Comparison of ENCODE assay signal across 8 cellular contexts in the genomic region with DNA sequence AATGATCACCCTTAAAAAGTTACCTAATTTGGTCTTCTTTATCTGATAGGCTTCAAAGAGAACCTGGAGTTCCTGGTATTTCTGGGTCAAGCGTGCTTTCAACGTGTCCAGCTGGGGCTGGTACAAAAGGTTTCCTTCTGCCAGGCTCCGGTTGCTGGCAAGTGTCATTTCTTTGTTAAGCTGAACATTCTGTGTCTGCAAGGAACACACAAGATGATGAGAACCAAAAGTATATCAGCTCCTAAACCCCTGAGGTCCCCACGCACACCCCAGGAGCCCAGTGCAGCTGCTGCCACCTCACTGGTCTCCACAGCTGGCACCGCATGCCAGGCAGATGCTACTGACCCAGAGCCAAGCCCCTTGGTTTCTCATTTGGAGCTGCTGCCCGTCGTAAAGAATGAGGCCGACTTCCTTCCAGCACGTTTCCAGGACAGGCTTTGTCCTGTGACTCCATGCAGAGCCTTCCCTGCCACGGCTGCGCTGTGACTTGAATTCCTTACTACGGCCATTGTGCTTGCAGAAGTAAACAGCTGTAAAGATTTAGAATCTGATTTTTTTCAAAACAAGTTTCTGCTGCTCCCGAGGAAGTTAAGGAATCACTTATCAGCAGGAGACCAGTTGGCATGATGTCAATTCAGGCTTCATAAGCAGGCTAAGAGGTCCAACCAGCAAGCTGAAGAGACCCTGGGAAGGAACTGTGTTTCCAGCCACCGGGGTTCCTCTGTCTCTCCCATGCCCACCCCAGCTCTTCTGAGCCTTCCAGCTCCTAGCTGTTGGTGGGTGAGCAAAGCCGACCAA. TPM values are rescaled to one million over a fixed set of nuclear protein-coding genes. Genes with fewer than 3 reads are reported as not detected.
DNase-seq lines count a peak whose midpoint lies in the region; ATAC-seq and TF ChIP-seq lines count a peak whose summit lies in the region.

No MANE protein-coding gene starts in this region.

- no TSS peak for BruUV-seq in A673 (replicated peaks; lab: Mats Ljungman, UMichigan)

- no peak overlapping the region for H3K9ac ChIP-seq in HUES6 (ENCODE audit: low read length)
- H3K9ac ChIP-seq in mucosa of stomach (ENCODE audit: low read length) = peak overlapping the region; percentile 64

- H3K9me3 ChIP-seq in A673 (ENCODE audit: low read depth, low read length, poor library complexity, severe bottlenecking) = no peaks in the 10 kb centered on the region
- no peaks in the 10 kb centered on the region for H3K9me3 ChIP-seq in HUES6 (ENCODE audit: control insufficient read depth, insufficient read depth, low read depth, low read length)
- H3K9me3 ChIP-seq in mucosa of stomach (ENCODE audit: control insufficient read depth, low read length) = no peaks in the 10 kb centered on the region

- ATAC-seq in GM19455 (IDR thresholded peaks at IDR 0.05; ENCODE audit: unreplicated experiment) = no peak

- H3K4me3 ChIP-seq in A673 (ENCODE audit: low read depth, low read length, poor library complexity, severe bottlenecking) = peak overlapping the region; percentile 40
- H3K4me3 ChIP-seq in HUES6 (ENCODE audit: low read depth, low read length) = peak overlapping the region; percentile 16; the same call in 1 of the 2 replicates
- peak overlapping the region; percentile 18 for H3K4me3 ChIP-seq in mucosa of stomach (ENCODE audit: low read length)

- POLR2A ChIA-PET in A673 (lab: Charles Lee; ENCODE audit: low non-redundant PET) = interaction anchor here (0.7 kb wide), 1 partner anchor 371 kb away, joined by 18 read pairs; no protein-coding TSS in a partner anchor

- H3K27ac ChIP-seq in A673 (ENCODE audit: low read depth, low read length, poor library complexity, severe bottlenecking) = peak overlapping the region; percentile 86
- H3K27ac ChIP-seq in HUES6 (ENCODE audit: low read depth, low read length) = no peak overlapping the region
- H3K27ac ChIP-seq in cingulate gyrus (ENCODE audit: low read depth, low read length) = peak overlapping the region; percentile 82

- intact Hi-C loops in A673 (cut with micrococcal nuclease; ENCODE audit: unreplicated experiment) = loop anchor here (10.0 kb wide), 1 partner anchor 364 kb away; the partner anchor contains the start of genes MPHOSPH9 and MTRFR

- peak; percentile 86 for DNase-seq in A673 (ENCODE audit: low spot score)
- no peak for DNase-seq in superior temporal gyrus (ENCODE audit: extremely low spot score)
- no peak for DNase-seq in GDM1 (lab: John Stamatoyannopoulos, UW)
- no peak for DNase-seq in activated CD4-positive, alpha-beta T cell treated with anti-CD3 and anti-CD28 coated beads for 1 hour

- H3K4me1 ChIP-seq in A673 (ENCODE audit: insufficient read depth, low read length, poor library complexity, severe bottlenecking) (peaks cover 54% of the 10 kb centered on the region), HUES6 (ENCODE audit: control insufficient read depth, insufficient read depth, low read length) (peaks cover 42% of the 10 kb centered on the region), mucosa of stomach (ENCODE audit: control insufficient read depth, insufficient read depth, low read length) (peaks cover 72% of the 10 kb centered on the region)

- TF ChIP-seq CTCF in A673 (conservative IDR thresholded peaks at IDR 0.05; ENCODE audit: low read depth, low read length) = no peak

- CTCF ChIA-PET in A673 (lab: Charles Lee) = interaction anchor here (0.6 to 1.5 kb wide), 4 partner anchors 9 to 85 kb away, joined by 3 to 5 read pairs (median 3); no protein-coding TSS in a partner anchor

- H3K27me3 ChIP-seq in A673 (replicated peaks; ENCODE audit: insufficient read depth, low read depth, low read length, poor library complexity) = no peaks in the 10 kb centered on the region
- H3K27me3 ChIP-seq in HUES6 (ENCODE audit: control insufficient read depth, insufficient read depth, low read length) = peaks cover 83% of the 10 kb centered on the region
- H3K27me3 ChIP-seq in mucosa of stomach (ENCODE audit: control insufficient read depth, insufficient read depth, low read length) = no peaks in the 10 kb centered on the region

- peaks cover 31% of the 10 kb centered on the region for H3K36me3 ChIP-seq in A673 (ENCODE audit: insufficient read depth, low read length, poor library complexity, severe bottlenecking)
- peaks cover 38% of the 10 kb centered on the region for H3K36me3 ChIP-seq in HUES6 (ENCODE audit: control insufficient read depth, insufficient read depth, low read length)
- H3K36me3 ChIP-seq in mucosa of stomach (ENCODE audit: control insufficient read depth, insufficient read depth, low read length) = peaks cover 7% of the 10 kb centered on the region

RNA-seq across cellular contexts. Expression of gene VPS37B, which starts 24.9 kb away (rescaled TPM):
- total RNA-seq in A673 (2021) = 30.2 and 34.4 TPM in 2 replicates

RNA-seq across cellular contexts. Expression of gene HIP1R, which starts 35.8 kb away (rescaled TPM):
- total RNA-seq in A673 (2021) = 27.0 and 30.4 TPM in 2 replicates
